11 cellular contexts compared by ENCODE assay signal in the genomic region with DNA sequence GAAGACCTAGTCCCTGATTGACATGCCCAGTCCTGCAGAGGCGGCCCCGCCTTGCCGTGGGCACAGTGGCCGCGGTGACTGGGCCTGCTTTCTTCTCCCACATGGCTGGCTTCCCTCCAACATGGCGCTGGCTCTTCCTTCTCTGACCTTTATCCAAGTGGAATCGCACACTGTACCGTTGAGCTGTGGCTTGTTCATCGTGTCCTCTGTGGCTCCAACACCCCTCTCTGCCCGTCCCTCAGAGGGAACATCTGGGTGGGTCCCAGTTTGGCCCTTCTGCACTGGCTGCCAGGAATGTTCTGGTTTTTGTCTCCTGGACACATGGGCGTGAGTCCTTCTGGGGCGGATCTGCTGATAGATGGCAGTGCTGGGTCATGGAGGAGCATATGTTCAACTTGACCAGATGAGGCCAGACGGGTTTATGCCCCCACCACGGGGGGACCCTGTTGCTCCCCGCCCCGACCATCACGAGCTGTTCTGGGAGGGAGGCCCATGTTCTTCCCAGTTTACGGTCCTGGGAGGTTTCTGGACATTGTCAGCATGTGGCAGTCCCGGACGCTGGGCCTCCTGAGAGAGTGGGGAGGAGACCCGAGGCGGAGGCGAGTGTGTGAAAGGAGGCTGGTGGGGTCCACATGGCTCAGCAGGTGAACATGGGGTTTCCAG.
DNase-seq lines count a peak whose midpoint lies in the region; ATAC-seq and TF ChIP-seq lines count a peak whose summit lies in the region.
"Had no signal": no experiment of that assay in that cellular context is flagged by ENCODE, and none has a peak within 500 bp of the region (broad histone marks: within the 10 kb centered on the region; RNA-seq: fewer than 3 reads in every experiment).

No MANE protein-coding gene starts in this region.

- in situ Hi-C loops in ACHN (cut with HindIII; ENCODE audit: low pct_ligation_motif_present, low pct_unique_long_range_greater_than_20kb, low sequenced_read_pairs): no loop called here

- no peaks in the 10 kb centered on the region for H3K36me3 ChIP-seq in thyroid gland
- H3K36me3 ChIP-seq: tibial nerve had no signal

- no peak overlapping the region for H3K27ac Mint-ChIP-seq in osteocyte (ENCODE audit: unreplicated experiment)
- H3K27ac Mint-ChIP-seq: activated CD4-positive, alpha-beta T cell treated with anti-CD3 and anti-CD28 coated beads, Interleukin-2, amount 10 ng/mL, durations not matched to agents 24 days and 14 days had no signal

- peaks cover 14% of the 10 kb centered on the region for H3K4me1 Mint-ChIP-seq in osteocyte (ENCODE audit: unreplicated experiment)

- H3K4me1 ChIP-seq in thyroid gland: peaks cover 0 to 14% of the 10 kb centered on the region in 2 donors

- TF ChIP-seq CTCF in thyroid gland (IDR thresholded peaks at IDR 0.05) (no peak), osteocyte (IDR thresholded peaks at IDR 0.05) (no peak)

- H3K27ac ChIP-seq in cingulate gyrus (ENCODE audit: low read depth, low read length) (peak overlapping the region; percentile 23), thyroid gland (no peak overlapping the region)

- ATAC-seq in left lobe of liver: peak; percentile 68

- no peaks in the 10 kb centered on the region for H3K9me3 ChIP-seq in thyroid gland
- H3K9me3 ChIP-seq: tibial nerve had no signal

- no peaks in the 10 kb centered on the region for H3K9me3 Mint-ChIP-seq in osteocyte (ENCODE audit: unreplicated experiment)
- H3K9me3 Mint-ChIP-seq: activated CD4-positive, alpha-beta T cell treated with anti-CD3 and anti-CD28 coated beads, Interleukin-2, amount 10 ng/mL, durations not matched to agents 24 days and 14 days had no signal

- no peaks in the 10 kb centered on the region for H3K27me3 ChIP-seq in thyroid gland
- H3K27me3 ChIP-seq: tibial nerve had no signal

- no peak overlapping the region for H3K4me3 Mint-ChIP-seq in osteocyte (ENCODE audit: unreplicated experiment)
- H3K4me3 Mint-ChIP-seq: activated CD4-positive, alpha-beta T cell treated with anti-CD3 and anti-CD28 coated beads, Interleukin-2, amount 10 ng/mL, durations not matched to agents 24 days and 14 days had no signal

- no peaks in the 10 kb centered on the region for H3K27me3 Mint-ChIP-seq in osteocyte (ENCODE audit: unreplicated experiment)
- H3K27me3 Mint-ChIP-seq: activated CD4-positive, alpha-beta T cell treated with anti-CD3 and anti-CD28 coated beads, Interleukin-2, amount 10 ng/mL, durations not matched to agents 24 days and 14 days had no signal

- DNase-seq in NCI-H2196 (lab: John Stamatoyannopoulos, UW; ENCODE audit: unreplicated experiment) (peak; percentile 18), NCI-H2196 treated with DMSO at 0.1 percent for 48 hours (lab: John Stamatoyannopoulos, UW; ENCODE audit: unreplicated experiment) (no peak), left lobe of liver (ENCODE audit: low spot score) (peak; percentile 81), thyroid gland (peak; percentile 48 to 52), osteocyte (ENCODE audit: extremely low spot score, unreplicated experiment) (no peak), ACHN (no peak)
- DNase-seq in stimulated activated naive CD4-positive, alpha-beta T cell treated with Interleukin-2 at 50 U/mL for 16 hours (lab: John Stamatoyannopoulos, UW): no peak
- DNase-seq: activated CD4-positive, alpha-beta T cell treated with anti-CD3 and anti-CD28 coated beads, Interleukin-2, amount 10 ng/mL, durations not matched to agents 24 days and 14 days; stimulated activated CD4-positive, alpha-beta T cell treated with anti-CD3 and anti-CD28 coated beads, Interleukin-1b, Interleukin-23, amount 100 ng/mL, for 48 hours had no signal

- 82 to 85% methylated on average over 19 to 23 of the region's 23 CpGs for WGBS in thyroid gland, 2 donors

- no peaks in the 10 kb centered on the region for H3K36me3 Mint-ChIP-seq in osteocyte (ENCODE audit: unreplicated experiment)

- TF ChIP-seq POLR2A in thyroid gland (IDR thresholded peaks at IDR 0.05): no peak

- intact Hi-C loops in thyroid gland (cut with DNase I): no loop called here

- H3K4me3 ChIP-seq in thyroid gland (replicated peaks in 1 of 3): no peak overlapping the region
- H3K4me3 ChIP-seq: tibial nerve had no signal

Comparison
In these comparisons a context has a peak if more than half of its experiments do, and no peak if none do; other contexts are left out.
1. DNase-seq: peak in NCI-H2196 (single experiment), left lobe of liver (single experiment) and thyroid gland (2 of 2); none in NCI-H2196 treated with DMSO at 0.1 percent for 48 hours (single experiment), osteocyte (single experiment), stimulated activated naive CD4-positive, alpha-beta T cell treated with Interleukin-2 at 50 U/mL for 16 hours (single experiment) and ACHN (single experiment).